ENCODE assay signal across 8 cellular contexts in the genomic region with DNA sequence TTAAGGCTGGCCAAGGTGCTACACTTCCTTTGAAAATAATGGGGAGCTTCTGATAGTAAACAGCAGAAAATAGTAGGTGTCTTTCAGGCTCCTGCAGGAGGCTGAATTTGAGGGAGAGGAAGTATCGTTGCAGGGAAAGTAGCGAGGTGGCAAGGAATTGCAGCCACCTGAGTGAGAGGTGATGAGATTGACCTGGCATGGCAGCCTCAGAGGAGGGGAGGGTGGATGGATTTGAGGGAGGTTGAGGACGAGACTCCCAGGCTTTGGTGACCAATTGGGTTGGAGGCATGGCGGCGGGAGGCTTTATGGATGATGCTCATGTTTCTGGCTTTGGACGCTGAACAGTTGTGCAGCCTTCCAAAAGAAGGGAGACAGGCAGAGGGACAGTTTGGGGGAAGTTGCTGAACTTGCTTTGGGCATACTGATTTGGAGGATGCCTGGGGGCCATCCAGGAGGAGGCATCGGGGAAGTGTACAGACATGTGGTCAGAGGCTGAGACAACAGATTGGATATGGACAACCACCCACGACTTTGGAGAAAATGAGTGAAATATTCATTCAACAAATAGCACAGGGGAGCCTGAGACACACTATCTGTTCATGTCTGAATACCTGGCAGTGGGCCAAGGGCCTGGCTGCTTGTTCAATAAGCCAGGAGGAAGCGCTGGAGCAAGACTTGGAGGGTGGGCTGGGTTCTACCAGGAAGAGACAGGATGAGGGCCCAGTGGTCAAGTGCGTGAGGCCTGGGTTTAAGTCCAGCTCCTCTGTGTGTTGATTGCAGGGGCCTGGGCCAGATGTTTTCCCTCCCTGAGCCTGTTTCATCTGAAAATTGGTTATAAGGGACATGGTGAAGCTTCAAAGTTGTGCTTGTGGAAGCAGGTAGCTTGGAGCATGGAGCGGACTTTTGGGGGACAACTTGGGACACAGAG.
DNase-seq lines count a peak whose midpoint lies in the region; ATAC-seq and TF ChIP-seq lines count a peak whose summit lies in the region.

No MANE protein-coding gene starts in this region.

- no peak overlapping the region for H4K8ac ChIP-seq in neuronal stem cell (ENCODE audit: low read depth, low read length)

- peak overlapping the region; percentile 65 for H3K18ac ChIP-seq in neuronal stem cell (ENCODE audit: low read length)

- H3K27me3 Mint-ChIP-seq in activated T-cell treated with anti-CD3 and anti-CD28 coated beads, Interleukin-2, amount 50 U/mL, for 72 hours (ENCODE audit: low read depth) = peaks cover 15% of the 10 kb centered on the region

- ATAC-seq in GM21717 (IDR thresholded peaks at IDR 0.05; ENCODE audit: unreplicated experiment) = no peak
- no peak for ATAC-seq in activated T-cell treated with anti-CD3 and anti-CD28 coated beads, Interleukin-2, amount 50 U/mL, for 72 hours (replicated peaks in 1 of 2)
- no peak for ATAC-seq in HG02571 (IDR thresholded peaks at IDR 0.05; ENCODE audit: unreplicated experiment)

- peaks cover 4 to 9% of the 10 kb centered on the region in 2 donors for H3K4me1 ChIP-seq in neuronal stem cell (ENCODE audit: control insufficient read depth in 2 of 2, insufficient read depth in 1 of 2, low read depth in 1 of 2, low read length in 2 of 2)

- peak; percentile 87 for DNase-seq in COLO668 (lab: John Stamatoyannopoulos, UW; ENCODE audit: unreplicated experiment)
- DNase-seq in NCI-H69 (lab: John Stamatoyannopoulos, UW) = peak; percentile 76
- peak; percentile 57 for DNase-seq in epithelial cell of esophagus (ENCODE audit: low read depth)
- no peak for DNase-seq in neuronal stem cell (ENCODE audit: low spot score)
- DNase-seq in activated CD8-positive, alpha-beta memory T cell treated with anti-CD3 and anti-CD28 coated beads for 24 hours = no peak
- DNase-seq in activated T-cell treated with anti-CD3 and anti-CD28 coated beads, Interleukin-2, amount 50 U/mL, for 72 hours = no peak

- H3K27me3 ChIP-seq in neuronal stem cell (ENCODE audit: control insufficient read depth in 3 of 3, insufficient read depth in 3 of 3, low read depth in 1 of 3, low read length in 3 of 3) = peaks cover 0 to 8% (median 0%) of the 10 kb centered on the region in 3 experiments

- H2BK5ac ChIP-seq in neuronal stem cell (ENCODE audit: low read length) = no peak overlapping the region

- H3K4ac ChIP-seq in neuronal stem cell (ENCODE audit: low read length) = no peak overlapping the region

- peaks cover 16% of the 10 kb centered on the region for H3K4me1 Mint-ChIP-seq in activated T-cell treated with anti-CD3 and anti-CD28 coated beads, Interleukin-2, amount 50 U/mL, for 72 hours (ENCODE audit: low read depth)

- H3K9me3 Mint-ChIP-seq in activated T-cell treated with anti-CD3 and anti-CD28 coated beads, Interleukin-2, amount 50 U/mL, for 72 hours = peaks cover 3 to 4% of the 10 kb centered on the region in 2 donors

- H3K23ac ChIP-seq in neuronal stem cell (ENCODE audit: low read depth, low read length, poor library complexity) = no peak overlapping the region

- H3K4me3 Mint-ChIP-seq in activated T-cell treated with anti-CD3 and anti-CD28 coated beads, Interleukin-2, amount 50 U/mL, for 72 hours = no peak overlapping the region

- peak overlapping the region; percentile 6 for H2AK5ac ChIP-seq in neuronal stem cell (ENCODE audit: low read depth, low read length)

- no peak overlapping the region for H3K4me2 ChIP-seq in neuronal stem cell (ENCODE audit: insufficient read depth, low read length, poor library complexity, severe bottlenecking)

- H3K14ac ChIP-seq in neuronal stem cell (ENCODE audit: low read length) = no peak overlapping the region

- H3K27ac Mint-ChIP-seq in activated T-cell treated with anti-CD3 and anti-CD28 coated beads, Interleukin-2, amount 50 U/mL, for 72 hours = no peak overlapping the region

- TF ChIP-seq CTCF in epithelial cell of esophagus (IDR thresholded peaks at IDR 0.05; ENCODE audit: insufficient read depth, low read depth, low read length, missing control alignments) = no peak

- WGBS in neuronal stem cell (ENCODE audit: extremely low coverage in 2 of 2, insufficient read length in 2 of 2, insufficient replicate concordance in 1 of 2), 2 donors = no CpG with 5 or more reads among the region's 11 CpGs

- no peak overlapping the region for H3K27ac ChIP-seq in neuronal stem cell (replicated peaks; ENCODE audit: low read length)

- H3K9me3 ChIP-seq in neuronal stem cell (replicated peaks in 1 of 2; ENCODE audit: control insufficient read depth in 2 of 2, insufficient read depth in 1 of 2, low read depth in 1 of 2, low read length in 2 of 2) = no peaks in the 10 kb centered on the region

- no peaks in the 10 kb centered on the region for H3K79me1 ChIP-seq in neuronal stem cell (ENCODE audit: low read depth, low read length)

- no peak overlapping the region for H3K9ac ChIP-seq in neuronal stem cell (ENCODE audit: low read depth, low read length, poor library complexity)

- H3K36me3 ChIP-seq in neuronal stem cell (replicated peaks in 1 of 2; ENCODE audit: control insufficient read depth in 2 of 2, insufficient read depth in 2 of 2, low read length in 2 of 2) = no peaks in the 10 kb centered on the region

- H3K4me3 ChIP-seq in epithelial cell of esophagus (ENCODE audit: low read length) (no peak overlapping the region), neuronal stem cell (ENCODE audit: low read length in 2 of 2) (peak overlapping the region in 1 of 2 donors; percentile 29)

- no peaks in the 10 kb centered on the region for H3K36me3 Mint-ChIP-seq in activated T-cell treated with anti-CD3 and anti-CD28 coated beads, Interleukin-2, amount 50 U/mL, for 72 hours (ENCODE audit: insufficient read depth in 2 of 2)

- peak overlapping the region; percentile 48 for H4K91ac ChIP-seq in neuronal stem cell (ENCODE audit: low read depth, low read length, poor library complexity)

- H2BK120ac ChIP-seq in neuronal stem cell (ENCODE audit: low read depth, low read length) = no peak overlapping the region

- H2AFZ ChIP-seq in neuronal stem cell (ENCODE audit: low read length) = no peak overlapping the region

- no peak overlapping the region for H2BK15ac ChIP-seq in neuronal stem cell (ENCODE audit: low read length)

- H2BK12ac ChIP-seq in neuronal stem cell (ENCODE audit: low read length) = no peak overlapping the region

Comparison
In these comparisons a context has a peak if more than half of its experiments do, and no peak if none do; other contexts are left out.
1. DNase-seq: peak in COLO668 (single experiment), NCI-H69 (single experiment) and epithelial cell of esophagus (single experiment); none in neuronal stem cell (single experiment), activated CD8-positive, alpha-beta memory T cell treated with anti-CD3 and anti-CD28 coated beads for 24 hours (single experiment) and activated T-cell treated with anti-CD3 and anti-CD28 coated beads, Interleukin-2, amount 50 U/mL, for 72 hours (0 of 2).